In genomic region chr15:43692679-43693078, GRCh38 we compare ENCODE assay signal across 5 cellular contexts. TPM values are rescaled to one million over a fixed set of nuclear protein-coding genes. Genes with fewer than 3 reads are reported as not detected.
"Had no signal": no experiment of that assay in that cellular context is flagged by ENCODE, and none has a peak within 500 bp of the region (broad histone marks: within the 10 kb centered on the region; RNA-seq: fewer than 3 reads in every experiment).

No MANE protein-coding gene starts in this region.

RNA-seq across cellular contexts. Expression of gene CKMT1A, which starts 1.0 kb away (rescaled TPM):
- total RNA-seq: activated naive CD4-positive, alpha-beta T cell treated with anti-CD3 and anti-CD28 coated beads, Interleukin-2, amount 50 U/mL, for 72 hours; activated naive CD8-positive, alpha-beta T cell treated with anti-CD3 and anti-CD28 coated beads, Interleukin-2, amount 10 ng/mL, durations not matched to agents 7 days and 5 days; activated T-cell treated with anti-CD3 and anti-CD28 coated beads, Interleukin-2, amount 50 U/mL, for 4 hours; aorta; ascending aorta had no signal
